ENCODE assay signal across 8 cellular contexts in the genomic region with DNA sequence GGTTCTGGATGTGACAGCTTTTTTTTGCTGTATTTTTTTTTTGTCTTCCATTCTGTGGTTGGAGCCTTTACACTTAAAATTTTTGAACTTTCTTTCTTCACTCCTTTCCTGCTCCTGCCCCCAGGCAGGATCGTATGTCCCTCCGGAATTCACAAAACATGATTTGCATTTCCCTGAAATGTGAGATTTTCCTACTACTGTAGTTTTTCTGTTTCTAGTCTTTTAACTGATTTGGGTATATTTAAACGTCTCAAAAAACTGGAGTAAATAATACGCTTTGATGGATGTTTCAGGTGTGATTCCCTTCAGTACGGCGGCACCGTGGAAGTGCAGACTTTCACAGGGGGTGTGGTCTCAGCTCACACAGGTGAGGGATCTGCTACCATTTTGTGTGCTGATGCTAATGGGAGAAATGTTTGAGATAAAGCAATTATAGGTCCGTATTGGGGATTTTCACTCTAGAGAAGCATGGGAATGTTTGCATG. TPM values are rescaled to one million over a fixed set of nuclear protein-coding genes. Genes with fewer than 3 reads are reported as not detected.
DNase-seq lines count a peak whose midpoint lies in the region; ATAC-seq and TF ChIP-seq lines count a peak whose summit lies in the region.

No MANE protein-coding gene starts in this region.

- peaks cover 12% of the 10 kb centered on the region for H4K20me1 ChIP-seq in SK-N-SH (ENCODE audit: insufficient read depth)

- peak overlapping the region; percentile 94 for H3K27ac Mint-ChIP-seq in activated naive CD8-positive, alpha-beta T cell

- H3K4me1 ChIP-seq in SK-N-SH (ENCODE audit: control insufficient read depth in 1 of 2, insufficient read depth in 2 of 2, low read depth in 1 of 2, low read length in 1 of 2) = peaks cover 12 to 13% of the 10 kb centered on the region in 2 experiments
- peaks cover 16 to 40% (median 29%) of the 10 kb centered on the region in 4 donors for H3K4me1 ChIP-seq in stomach

- no peaks in the 10 kb centered on the region for H3K9me2 ChIP-seq in SK-N-SH

- H3K27ac ChIP-seq in SK-N-SH (ENCODE audit: low read depth in 2 of 2, low read length in 1 of 2) (peak overlapping the region; percentile 99 to 100; a peak in 3 of 4 replicates), stomach (peak overlapping the region; percentile 96 to 100 (median 100))

- CTCF ChIA-PET in SK-N-SH (lab: Yijun Ruan, JAX) = no interaction called here

- H3K9me3 ChIP-seq in SK-N-SH = no peaks in the 10 kb centered on the region
- no peaks in the 10 kb centered on the region for H3K9me3 ChIP-seq in iPS-18c (ENCODE audit: control insufficient read depth, insufficient read depth, low read length)
- H3K9me3 ChIP-seq in stomach = no peaks in the 10 kb centered on the region

- H3K36me3 ChIP-seq in SK-N-SH (replicated peaks in 1 of 2; ENCODE audit: control insufficient read depth in 1 of 2, insufficient read depth in 2 of 2, low read length in 1 of 2) (peaks cover 25 to 42% of the 10 kb centered on the region in 2 experiments), stomach (peaks cover 40 to 47% (median 43%) of the 10 kb centered on the region in 4 donors)

- H2AFZ ChIP-seq in SK-N-SH (ENCODE audit: low read depth) = no peak overlapping the region

- peak overlapping the region; percentile 100 for H3K9ac ChIP-seq in SK-N-SH

- TF ChIP-seq EP300 in SK-N-SH (IDR thresholded peaks at IDR 0.05; ENCODE audit: borderline replicate concordance in 1 of 2, low read depth in 1 of 2, low read length in 1 of 2) = no peak
- TF ChIP-seq EP300 in stomach (IDR thresholded peaks at IDR 0.05) = no peak

- POLR2A ChIA-PET in SK-N-SH (lab: Yijun Ruan, JAX) = no interaction called here

- TF ChIP-seq RAD21 in SK-N-SH (IDR thresholded peaks at IDR 0.05; ENCODE audit: low read length) = no peak

- DNase-seq in SK-N-SH (no peak), stomach (no peak), dedifferentiated amniotic fluid mesenchymal stem cell (ENCODE audit: extremely low spot score) (no peak), COLO829 (ENCODE audit: low spot score) (no peak)
- DNase-seq in stimulated activated CD8-positive, alpha-beta memory T cell treated with anti-CD3 and anti-CD28 coated beads, Interleukin-4, amount 100 ng/mL, for 48 hours = no peak

- WGBS in SK-N-SH (ENCODE audit: low lambda C conversion rate) = 13% methylated on average over 8 of the region's 8 CpGs
- 22 to 39% (median 23%) methylated on average over 8 of the region's 8 CpGs for WGBS in stomach, 5 donors

- no peak for ATAC-seq in SK-N-SH treated with all-trans-retinoic acid at 6 μM for 48 hours

- H3K27me3 ChIP-seq in SK-N-SH (ENCODE audit: insufficient read depth) (no peaks in the 10 kb centered on the region), stomach (no peaks in the 10 kb centered on the region)

- no peak for TF ChIP-seq POLR2A in stomach (IDR thresholded peaks at IDR 0.05)

- H3K4me3 ChIP-seq in SK-N-SH (ENCODE audit: low read depth in 2 of 2, low read length in 1 of 2) (peak overlapping the region; percentile 78), iPS-18c (ENCODE audit: insufficient read depth, low read depth, low read length) (peak overlapping the region; percentile 98), stomach (peak overlapping the region; percentile 74 to 98 (median 91))

- no peak for TF ChIP-seq CTCF in SK-N-SH (IDR thresholded peaks at IDR 0.05)
- TF ChIP-seq CTCF in stomach (IDR thresholded peaks at IDR 0.05) = no peak

- no peaks in the 10 kb centered on the region for H3K27me3 Mint-ChIP-seq in activated naive CD8-positive, alpha-beta T cell

- peaks cover 29% of the 10 kb centered on the region for H3K4me1 Mint-ChIP-seq in activated naive CD8-positive, alpha-beta T cell (ENCODE audit: low read depth)

- peak overlapping the region; percentile 99 for H3K4me3 Mint-ChIP-seq in activated naive CD8-positive, alpha-beta T cell

- H3F3A ChIP-seq in SK-N-SH (replicated peaks; ENCODE audit: insufficient read depth) = no peaks in the 10 kb centered on the region

- no peaks in the 10 kb centered on the region for H3K9me3 Mint-ChIP-seq in activated naive CD8-positive, alpha-beta T cell (ENCODE audit: low read depth)

- intact Hi-C loops in stomach (cut with DNase I; ENCODE audit: low total_unique reads) = no loop called here

- H3K4me2 ChIP-seq in SK-N-SH = peak overlapping the region; percentile 75

- H3K36me3 Mint-ChIP-seq in activated naive CD8-positive, alpha-beta T cell = peaks cover 6% of the 10 kb centered on the region

- H3K79me2 ChIP-seq in SK-N-SH (ENCODE audit: insufficient read depth) = peaks cover 55% of the 10 kb centered on the region

TF ChIP-seq in SK-N-SH, 30 proteins besides CTCF, POLR2A, EP300 and RAD21 (continues in another document):
- no peak for TF ChIP-seq ELF1 (IDR thresholded peaks at IDR 0.05)
- TF ChIP-seq, protein P1, sequence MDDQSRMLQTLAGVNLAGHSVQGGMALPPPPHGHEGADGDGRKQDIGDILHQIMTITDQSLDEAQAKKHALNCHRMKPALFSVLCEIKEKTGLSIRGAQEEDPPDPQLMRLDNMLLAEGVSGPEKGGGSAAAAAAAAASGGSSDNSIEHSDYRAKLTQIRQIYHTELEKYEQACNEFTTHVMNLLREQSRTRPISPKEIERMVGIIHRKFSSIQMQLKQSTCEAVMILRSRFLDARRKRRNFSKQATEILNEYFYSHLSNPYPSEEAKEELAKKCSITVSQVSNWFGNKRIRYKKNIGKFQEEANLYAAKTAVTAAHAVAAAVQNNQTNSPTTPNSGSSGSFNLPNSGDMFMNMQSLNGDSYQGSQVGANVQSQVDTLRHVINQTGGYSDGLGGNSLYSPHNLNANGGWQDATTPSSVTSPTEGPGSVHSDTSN (IDR thresholded peaks at IDR 0.05) = no peak
- TF ChIP-seq FOXJ3 (CRISPR knock-in tag; IDR thresholded peaks at IDR 0.05) = no peak
- TF ChIP-seq, protein P2, sequence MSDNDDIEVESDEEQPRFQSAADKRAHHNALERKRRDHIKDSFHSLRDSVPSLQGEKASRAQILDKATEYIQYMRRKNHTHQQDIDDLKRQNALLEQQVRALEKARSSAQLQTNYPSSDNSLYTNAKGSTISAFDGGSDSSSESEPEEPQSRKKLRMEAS (IDR thresholded peaks at IDR 0.05; ENCODE audit: low read depth) = no peak
- no peak for TF ChIP-seq MEF2A (IDR thresholded peaks at IDR 0.05; ENCODE audit: borderline replicate concordance, low read depth)
- no peak for TF ChIP-seq FOXM1 (IDR thresholded peaks at IDR 0.05; ENCODE audit: low read depth)

TF ChIP-seq in SK-N-SH treated with all-trans-retinoic acid at 6 μM for 48 hours, 23 proteins besides CTCF, POLR2A, EP300 and RAD21:
- TF ChIP-seq ZNF70 (CRISPR knock-in tag; IDR thresholded peaks at IDR 0.05) (no peak), BACH2 (CRISPR knock-in tag; IDR thresholded peaks at IDR 0.05; ENCODE audit: borderline replicate concordance) (no peak)
- TF ChIP-seq, protein P3, sequence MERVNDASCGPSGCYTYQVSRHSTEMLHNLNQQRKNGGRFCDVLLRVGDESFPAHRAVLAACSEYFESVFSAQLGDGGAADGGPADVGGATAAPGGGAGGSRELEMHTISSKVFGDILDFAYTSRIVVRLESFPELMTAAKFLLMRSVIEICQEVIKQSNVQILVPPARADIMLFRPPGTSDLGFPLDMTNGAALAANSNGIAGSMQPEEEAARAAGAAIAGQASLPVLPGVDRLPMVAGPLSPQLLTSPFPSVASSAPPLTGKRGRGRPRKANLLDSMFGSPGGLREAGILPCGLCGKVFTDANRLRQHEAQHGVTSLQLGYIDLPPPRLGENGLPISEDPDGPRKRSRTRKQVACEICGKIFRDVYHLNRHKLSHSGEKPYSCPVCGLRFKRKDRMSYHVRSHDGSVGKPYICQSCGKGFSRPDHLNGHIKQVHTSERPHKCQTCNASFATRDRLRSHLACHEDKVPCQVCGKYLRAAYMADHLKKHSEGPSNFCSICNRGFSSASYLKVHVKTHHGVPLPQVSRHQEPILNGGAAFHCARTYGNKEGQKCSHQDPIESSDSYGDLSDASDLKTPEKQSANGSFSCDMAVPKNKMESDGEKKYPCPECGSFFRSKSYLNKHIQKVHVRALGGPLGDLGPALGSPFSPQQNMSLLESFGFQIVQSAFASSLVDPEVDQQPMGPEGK (CRISPR knock-in tag; IDR thresholded peaks at IDR 0.05; ENCODE audit: borderline replicate concordance) = no peak

RNA-seq across cellular contexts. Expression of a gene that starts 0.7 kb away (rescaled TPM):
- polyA plus RNA-seq in SK-N-SH (2012; rRNA removed) (3.7 and 5.6 TPM in 2 replicates), stomach (10 to 100 TPM in 1 of 3 donors, 1 to 10 TPM in 2; 1.2 to 12.1 (median 4.4) TPM)
- 2.1 and 4.3 TPM in 2 replicates for polyA plus RNA-seq in SK-N-SH (2012; cell fraction: cytosol; rRNA removed)
- polyA plus RNA-seq in SK-N-SH (2012; cell fraction: nucleus; rRNA removed) = 8.1 and 12.8 TPM in 2 replicates
- total RNA-seq in stomach = 10 to 100 TPM; 23.3 to 70.1 (median 56.8) TPM

RNA-seq across cellular contexts. Expression of a gene that starts 41.4 kb away (rescaled TPM):
- 9.6 and 11.5 TPM in 2 replicates for polyA plus RNA-seq in SK-N-SH (2012; rRNA removed)
- polyA plus RNA-seq in SK-N-SH (2012; cell fraction: cytosol; rRNA removed) = 4.8 and 8.5 TPM in 2 replicates
- 47.6 and 50.6 TPM in 2 replicates for polyA plus RNA-seq in SK-N-SH (2012; cell fraction: nucleus; rRNA removed)
- total RNA-seq in stomach = 100 to 1,000 TPM in 1 of 5 donors, 10 to 100 TPM in 4; 20.4 to 185 (median 28.6) TPM
- 10 to 100 TPM; 19.7 to 35.9 (median 24.0) TPM for polyA plus RNA-seq in stomach

RNA-seq across cellular contexts. Expression of a gene that starts 48.6 kb away (rescaled TPM):
- 45.8 and 54.2 TPM in 2 replicates for polyA plus RNA-seq in SK-N-SH (2012; rRNA removed)
- 17.3 and 21.5 TPM in 2 replicates for polyA plus RNA-seq in SK-N-SH (2012; cell fraction: cytosol; rRNA removed)
- polyA plus RNA-seq in SK-N-SH (2012; cell fraction: nucleus; rRNA removed) = 194 and 207 TPM in 2 replicates
- total RNA-seq in stomach = 100 to 1,000 TPM in 1 of 5 donors, 10 to 100 TPM in 4; 18.2 to 104 (median 28.0) TPM
- 10 to 100 TPM; 29.3 to 41.5 (median 35.6) TPM for polyA plus RNA-seq in stomach

RNA-seq across cellular contexts. Expression of a gene that starts 48.9 kb away (rescaled TPM):
- polyA plus RNA-seq in SK-N-SH (2012; rRNA removed) (7.5 and 13.5 TPM in 2 replicates), stomach (10 to 100 TPM; 69.8 to 79.7 (median 79.6) TPM)
- 4.5 and 6.4 TPM in 2 replicates for polyA plus RNA-seq in SK-N-SH (2012; cell fraction: cytosol; rRNA removed)
- polyA plus RNA-seq in SK-N-SH (2012; cell fraction: nucleus; rRNA removed) = 47.6 and 99.3 TPM in 2 replicates
- total RNA-seq in stomach = 100 to 1,000 TPM in 2 of 5 donors, 10 to 100 TPM in 2, 1 to 10 TPM in 1; 9.0 to 123 (median 93.9) TPM
